Comparison of ENCODE assay signal across 24 cellular contexts in the genomic region with DNA sequence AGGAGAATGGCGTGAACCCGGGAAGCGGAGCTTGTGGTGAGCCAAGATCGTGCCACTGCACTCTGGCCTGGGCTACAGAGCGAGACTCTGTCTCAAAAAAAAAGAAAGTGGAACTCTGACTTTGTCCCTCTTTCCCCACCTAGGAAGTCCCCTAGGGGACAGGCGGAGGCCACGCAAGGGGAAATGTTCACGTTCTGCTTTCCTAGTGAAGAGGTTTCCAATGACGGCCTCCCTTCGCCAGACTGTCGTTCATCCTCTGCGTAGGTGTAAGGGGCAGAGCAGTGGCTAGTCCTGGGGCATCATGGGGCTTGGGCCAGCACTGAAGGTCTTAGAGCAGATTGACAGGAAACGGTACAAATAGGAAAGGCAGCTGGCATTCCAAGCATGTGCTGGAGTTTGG. TPM values are rescaled to one million over a fixed set of nuclear protein-coding genes. Genes with fewer than 3 reads are reported as not detected.
DNase-seq lines count a peak whose midpoint lies in the region; ATAC-seq and TF ChIP-seq lines count a peak whose summit lies in the region.
"Had no signal": no experiment of that assay in that cellular context is flagged by ENCODE, and none has a peak within 500 bp of the region (broad histone marks: within the 10 kb centered on the region; RNA-seq: fewer than 3 reads in every experiment).

No MANE protein-coding gene starts in this region.

- TF ChIP-seq CTCF in chondrocyte (IDR thresholded peaks at IDR 0.05) (no peak), lung (IDR thresholded peaks at IDR 0.05; ENCODE audit: control extremely low read depth, extremely low read depth) (no peak), spleen (IDR thresholded peaks at IDR 0.05 in 8 of 11, conservative IDR thresholded peaks at IDR 0.05 in 3 of 11) (no peak), smooth muscle cell (IDR thresholded peaks at IDR 0.05; ENCODE audit: borderline replicate concordance, insufficient read depth, poor library complexity, severe bottlenecking) (no peak)

- no peak overlapping the region for H3K9ac ChIP-seq in smooth muscle cell (ENCODE audit: low read depth)
- H3K9ac ChIP-seq: BLaER1, GM23248 had no signal

- peaks cover 87% of the 10 kb centered on the region for H4K20me1 ChIP-seq in smooth muscle cell (ENCODE audit: low read depth)

- peak overlapping the region; percentile 48 for H3K27ac Mint-ChIP-seq in activated naive CD4-positive, alpha-beta T cell treated with anti-CD3 and anti-CD28 coated beads for 36 hours
- no peak overlapping the region for H3K27ac Mint-ChIP-seq in activated naive CD4-positive, alpha-beta T cell treated with anti-CD3 and anti-CD28 coated beads, Interleukin-2, amount 50 U/mL, for 72 hours
- H3K27ac Mint-ChIP-seq in chondrocyte (ENCODE audit: unreplicated experiment): no peak overlapping the region
- no peak overlapping the region for H3K27ac Mint-ChIP-seq in T-cell

- H3K4me1 ChIP-seq in lung (ENCODE audit: control insufficient read depth in 2 of 2, insufficient read depth in 2 of 2, low read length in 2 of 2): no peaks in the 10 kb centered on the region
- H3K4me1 ChIP-seq in spleen: peaks cover 0 to 28% (median 7%) of the 10 kb centered on the region in 6 donors
- no peaks in the 10 kb centered on the region for H3K4me1 ChIP-seq in smooth muscle cell (ENCODE audit: low read depth)
- H3K4me1 ChIP-seq: BLaER1 had no signal

- no peaks in the 10 kb centered on the region for H3F3A ChIP-seq in smooth muscle cell (ENCODE audit: low read depth)

- intact Hi-C loops in activated naive CD4-positive, alpha-beta T cell treated with anti-CD3 and anti-CD28 coated beads for 36 hours (cut with micrococcal nuclease): no loop called here
- intact Hi-C loops in spleen (cut with DNase I; ENCODE audit: low total_unique reads): no loop called here

- H3K36me3 Mint-ChIP-seq in activated naive CD4-positive, alpha-beta T cell treated with anti-CD3 and anti-CD28 coated beads for 36 hours (ENCODE audit: low read depth): peaks cover 1% of the 10 kb centered on the region
- no peaks in the 10 kb centered on the region for H3K36me3 Mint-ChIP-seq in activated naive CD4-positive, alpha-beta T cell treated with anti-CD3 and anti-CD28 coated beads, Interleukin-2, amount 50 U/mL, for 72 hours
- H3K36me3 Mint-ChIP-seq in chondrocyte (ENCODE audit: low read depth) (peaks cover 1% of the 10 kb centered on the region), T-cell (peaks cover 14% of the 10 kb centered on the region)

- H3K4me3 ChIP-seq in lung: no peak overlapping the region
- no peak overlapping the region for H3K4me3 ChIP-seq in spleen
- H3K4me3 ChIP-seq in smooth muscle cell: no peak overlapping the region
- H3K4me3 ChIP-seq: BLaER1, GM23248, K562 had no signal

- no peak for TF ChIP-seq POLR2A in spleen (IDR thresholded peaks at IDR 0.05)

- CTCF ChIA-PET in activated naive CD4-positive, alpha-beta T cell treated with anti-CD3 and anti-CD28 coated beads for 36 hours (lab: Charles Lee): no interaction called here
- CTCF ChIA-PET in T-cell (lab: Charles Lee): no interaction called here

- H3K27me3 Mint-ChIP-seq in activated naive CD4-positive, alpha-beta T cell treated with anti-CD3 and anti-CD28 coated beads for 36 hours (ENCODE audit: low read depth): no peaks in the 10 kb centered on the region
- no peaks in the 10 kb centered on the region for H3K27me3 Mint-ChIP-seq in chondrocyte (ENCODE audit: low read depth)
- no peaks in the 10 kb centered on the region for H3K27me3 Mint-ChIP-seq in T-cell
- H3K27me3 Mint-ChIP-seq: CD4-positive, alpha-beta memory T cell had no signal

- no peak overlapping the region for H3K4me3 Mint-ChIP-seq in activated naive CD4-positive, alpha-beta T cell treated with anti-CD3 and anti-CD28 coated beads for 36 hours
- no peak overlapping the region for H3K4me3 Mint-ChIP-seq in chondrocyte (ENCODE audit: unreplicated experiment)
- H3K4me3 Mint-ChIP-seq in T-cell: no peak overlapping the region
- H3K4me3 Mint-ChIP-seq: CD4-positive, alpha-beta memory T cell; H9 had no signal

- H2AFZ ChIP-seq in smooth muscle cell (ENCODE audit: low read depth): no peak overlapping the region
- H2AFZ ChIP-seq: GM23248 had no signal

- no peak overlapping the region for H3K4me2 ChIP-seq in smooth muscle cell
- H3K4me2 ChIP-seq: BLaER1 had no signal

- 62 to 82% methylated on average over 13 of the region's 13 CpGs for WGBS in lung, 2 donors
- WGBS in spleen, 5 donors: 64 to 85% (median 77%) methylated on average over 13 of the region's 13 CpGs
- WGBS in smooth muscle cell (ENCODE audit: low lambda C conversion rate): 98% methylated on average over 13 of the region's 13 CpGs

- H3K27me3 ChIP-seq in lung (ENCODE audit: control insufficient read depth, insufficient read depth) (no peaks in the 10 kb centered on the region), spleen (replicated peaks in 1 of 7) (no peaks in the 10 kb centered on the region), smooth muscle cell (ENCODE audit: low read depth) (no peaks in the 10 kb centered on the region)
- H3K27me3 ChIP-seq: BLaER1 had no signal

- peaks cover 2% of the 10 kb centered on the region for H3K4me1 Mint-ChIP-seq in activated naive CD4-positive, alpha-beta T cell treated with anti-CD3 and anti-CD28 coated beads for 36 hours (ENCODE audit: low read depth)
- H3K4me1 Mint-ChIP-seq in chondrocyte (ENCODE audit: low read depth) (peaks cover 6% of the 10 kb centered on the region), T-cell (peaks cover 2 to 12% (median 10%) of the 10 kb centered on the region in 3 donors)
- H3K4me1 Mint-ChIP-seq: H9 had no signal

- no peak for ATAC-seq in activated naive CD4-positive, alpha-beta T cell treated with anti-CD3 and anti-CD28 coated beads, Interleukin-2, amount 50 U/mL, for 72 hours
- ATAC-seq in lung (ENCODE audit: insufficient read depth, low FRiP score) (peak; percentile 11), T-cell (replicated peaks in 1 of 4) (no peak)
- ATAC-seq: K562 had no signal

- H3K79me2 ChIP-seq in smooth muscle cell (ENCODE audit: low read depth): peaks cover 34% of the 10 kb centered on the region

- no peaks in the 10 kb centered on the region for H3K9me3 ChIP-seq in lung (ENCODE audit: control insufficient read depth in 2 of 2, insufficient read depth in 1 of 2, low read length in 1 of 2)
- no peaks in the 10 kb centered on the region for H3K9me3 ChIP-seq in spleen
- H3K9me3 ChIP-seq in smooth muscle cell (replicated peaks; ENCODE audit: low read depth): no peaks in the 10 kb centered on the region
- H3K9me3 ChIP-seq: BLaER1 had no signal

- no peak for DNase-seq in activated naive CD4-positive, alpha-beta T cell treated with anti-CD3 and anti-CD28 coated beads for 36 hours
- DNase-seq in activated naive CD4-positive, alpha-beta T cell treated with anti-CD3 and anti-CD28 coated beads, Interleukin-2, amount 50 U/mL, for 72 hours (ENCODE audit: low spot score in 2 of 2): no peak
- peak; percentile 66 for DNase-seq in chondrocyte (ENCODE audit: low spot score)
- no peak for DNase-seq in lung (ENCODE audit: low spot score)
- DNase-seq in spleen: peak; percentile 50
- no peak for DNase-seq in T-cell
- DNase-seq in effector CD4-positive, alpha-beta T cell: no peak
- DNase-seq in smooth muscle cell (lab: John Stamatoyannopoulos, UW; ENCODE audit: unreplicated experiment): no peak
- DNase-seq: 8988T; CD4-positive, alpha-beta memory T cell; COR-L47; DMS53; GM23248; H9; Kasumi-1; NCI-H1092 treated with DMSO at 0.1 percent for 48 hours; NCI-H1436 treated with DMSO at 0.1 percent for 48 hours; NCI-H1930; NCI-H2107; NCI-H524; NCI-H748 treated with DMSO at 0.1 percent for 48 hours; SIG-M5 had no signal

- no peak overlapping the region for H3K27ac ChIP-seq in lung (ENCODE audit: low read depth in 1 of 2, low read length in 1 of 2)
- H3K27ac ChIP-seq in spleen: no peak overlapping the region
- no peak overlapping the region for H3K27ac ChIP-seq in smooth muscle cell (ENCODE audit: low read depth)
- H3K27ac ChIP-seq: BLaER1, GM23248 had no signal

- POLR2A ChIA-PET in T-cell (lab: Charles Lee): no interaction called here

- no peaks in the 10 kb centered on the region for H3K9me3 Mint-ChIP-seq in activated naive CD4-positive, alpha-beta T cell treated with anti-CD3 and anti-CD28 coated beads for 36 hours
- H3K9me3 Mint-ChIP-seq in activated naive CD4-positive, alpha-beta T cell treated with anti-CD3 and anti-CD28 coated beads, Interleukin-2, amount 50 U/mL, for 72 hours: no peaks in the 10 kb centered on the region
- H3K9me3 Mint-ChIP-seq in chondrocyte (ENCODE audit: low read depth): no peaks in the 10 kb centered on the region
- H3K9me3 Mint-ChIP-seq in T-cell: no peaks in the 10 kb centered on the region
- H3K9me3 Mint-ChIP-seq: CD4-positive, alpha-beta memory T cell; H9 had no signal

- H3K36me3 ChIP-seq in lung (ENCODE audit: control insufficient read depth in 2 of 2, insufficient read depth in 2 of 2, low read length in 2 of 2) (peaks cover 0 to 2% of the 10 kb centered on the region in 2 donors), spleen (peaks cover 0 to 38% (median 0%) of the 10 kb centered on the region in 6 donors), smooth muscle cell (ENCODE audit: low read depth) (no peaks in the 10 kb centered on the region)

RNA-seq across cellular contexts. Expression of gene SUFU, which starts 30.6 kb away (rescaled TPM):
- total RNA-seq in activated naive CD4-positive, alpha-beta T cell treated with anti-CD3 and anti-CD28 coated beads for 36 hours: 1 to 10 TPM; 6.6 to 7.1 TPM
- 1 to 10 TPM; 9.1 to 9.9 TPM for total RNA-seq in activated naive CD4-positive, alpha-beta T cell treated with anti-CD3 and anti-CD28 coated beads, Interleukin-2, amount 50 U/mL, for 72 hours
- 14.5 to 15.5 TPM (median 15.5 TPM) in 3 replicates for total RNA-seq in chondrocyte
- total RNA-seq in lung: 10 to 100 TPM; 14.0 to 14.8 TPM
- 1 to 10 TPM; 3.5 to 5.6 TPM for polyA plus RNA-seq in lung
- 10 to 100 TPM; 11.4 to 21.9 (median 15.1) TPM for total RNA-seq in spleen
- 1 to 10 TPM; 2.0 to 6.3 (median 2.8) TPM for polyA plus RNA-seq in spleen
- 10 to 100 TPM; 13.2 to 16.4 (median 15.4) TPM for total RNA-seq in T-cell
- 8.5 and 8.9 TPM in 2 replicates for total RNA-seq in smooth muscle cell
- polyA plus RNA-seq in smooth muscle cell: 17.2 and 17.3 TPM in 2 replicates

RNA-seq across cellular contexts. Expression of gene ACTR1A, which starts 31.8 kb away (rescaled TPM):
- total RNA-seq in activated naive CD4-positive, alpha-beta T cell treated with anti-CD3 and anti-CD28 coated beads for 36 hours: 10 to 100 TPM; 59.6 to 60.8 TPM
- 10 to 100 TPM; 48.9 to 97.4 TPM for total RNA-seq in activated naive CD4-positive, alpha-beta T cell treated with anti-CD3 and anti-CD28 coated beads, Interleukin-2, amount 50 U/mL, for 72 hours
- total RNA-seq in chondrocyte (128 to 137 TPM (median 128 TPM) in 3 replicates), lung (10 to 100 TPM; 88.9 to 96.0 TPM), spleen (10 to 100 TPM; 64.0 to 90.8 (median 76.7) TPM), T-cell (10 to 100 TPM; 51.6 to 68.1 (median 63.0) TPM), smooth muscle cell (144 and 146 TPM in 2 replicates)
- polyA plus RNA-seq in lung (10 to 100 TPM; 72.0 to 79.7 TPM), spleen (10 to 100 TPM; 25.5 to 54.3 (median 34.7) TPM), smooth muscle cell (115 and 149 TPM in 2 replicates)

Comparison
In these comparisons a context has a peak if more than half of its experiments do, and no peak if none do; other contexts are left out.
1. DNase-seq: peak in chondrocyte (single experiment) and spleen (single experiment); none in activated naive CD4-positive, alpha-beta T cell treated with anti-CD3 and anti-CD28 coated beads for 36 hours (single experiment), activated naive CD4-positive, alpha-beta T cell treated with anti-CD3 and anti-CD28 coated beads, Interleukin-2, amount 50 U/mL, for 72 hours (0 of 2), lung (single experiment), T-cell (0 of 34), effector CD4-positive, alpha-beta T cell (single experiment) and smooth muscle cell (single experiment).